ENCODE assay signal across 8 cellular contexts in the genomic region with DNA sequence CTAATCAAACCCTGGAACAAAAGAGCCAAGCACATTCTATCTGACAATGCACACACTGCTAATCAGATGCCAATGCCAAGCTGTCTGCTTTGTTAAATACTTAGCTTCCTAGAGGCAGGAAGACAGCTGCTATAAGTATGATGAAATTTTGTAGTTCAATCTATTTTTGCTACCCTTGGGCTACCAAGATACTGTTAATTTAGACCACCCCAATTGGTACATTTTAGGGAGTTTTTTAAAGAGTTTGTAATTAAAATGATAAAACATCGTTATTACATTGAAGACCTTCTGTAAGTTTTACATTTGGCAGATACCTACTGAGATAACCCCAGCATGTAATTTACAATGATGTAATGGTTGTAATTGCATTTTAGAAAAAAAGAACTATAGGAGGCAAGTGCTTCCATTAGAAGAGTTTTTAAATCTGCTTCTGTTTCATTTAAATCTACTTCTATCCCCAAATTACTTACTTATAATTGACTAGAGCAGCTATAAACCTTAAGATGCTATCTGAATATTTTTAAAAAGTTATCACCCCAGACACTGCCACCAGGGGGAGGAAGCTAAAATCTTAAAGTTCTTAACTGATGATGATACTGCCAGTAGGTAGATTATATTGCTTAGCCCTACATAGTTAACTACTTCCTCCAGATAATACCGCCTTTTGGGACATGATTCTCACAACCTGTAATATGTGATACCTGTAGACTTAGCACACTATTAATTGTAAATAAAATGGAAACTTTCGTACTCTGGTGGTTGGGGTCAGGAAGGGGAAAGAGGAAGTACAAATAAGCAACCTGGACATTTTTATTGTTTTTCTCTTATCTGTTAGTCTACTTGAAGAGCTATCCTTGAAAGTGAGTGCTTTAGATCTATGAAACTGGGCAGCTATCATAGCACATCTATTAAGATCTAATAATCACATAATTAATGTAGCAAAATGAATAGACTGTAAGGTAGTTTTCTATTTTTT.
DNase-seq lines count a peak whose midpoint lies in the region; ATAC-seq, FAIRE-seq and TF ChIP-seq lines count a peak whose summit lies in the region.

No MANE protein-coding gene starts in this region.

- H3K9me3 Mint-ChIP-seq in CD8-positive, alpha-beta memory T cell = no peaks in the 10 kb centered on the region

- no peak for ATAC-seq in HG02885 (IDR thresholded peaks at IDR 0.05; ENCODE audit: poor library complexity, unreplicated experiment)

- POLR2A ChIA-PET in CD8-positive, alpha-beta memory T cell (lab: Charles Lee) = no interaction called here

- CTCF ChIA-PET in CD8-positive, alpha-beta memory T cell (lab: Charles Lee) = interaction anchor here (0.7 to 1.4 kb wide), 2 partner anchors 602 kb away, joined by 3 read pairs; no protein-coding TSS in a partner anchor

- H3K4me1 ChIP-seq in CD8-positive, alpha-beta memory T cell (ENCODE audit: insufficient read depth, low read length) = no peaks in the 10 kb centered on the region
- H3K4me1 ChIP-seq in ectodermal cell (ENCODE audit: control insufficient read depth, insufficient read depth, low read length) (peaks cover 20% of the 10 kb centered on the region), osteoblast (ENCODE audit: insufficient read depth, low read length) (no peaks in the 10 kb centered on the region)

- H3K36me3 ChIP-seq in CD8-positive, alpha-beta memory T cell (ENCODE audit: insufficient read depth, low read length) = no peaks in the 10 kb centered on the region
- H3K36me3 ChIP-seq in ectodermal cell (ENCODE audit: control insufficient read depth, insufficient read depth, low read length) = no peaks in the 10 kb centered on the region
- H3K36me3 ChIP-seq in osteoblast (ENCODE audit: insufficient read depth, low read length) = no peaks in the 10 kb centered on the region

- H3K9me3 ChIP-seq in CD8-positive, alpha-beta memory T cell (ENCODE audit: low read length) = no peaks in the 10 kb centered on the region
- no peaks in the 10 kb centered on the region for H3K9me3 ChIP-seq in ectodermal cell (ENCODE audit: control insufficient read depth, low read length)
- no peaks in the 10 kb centered on the region for H3K9me3 ChIP-seq in osteoblast (ENCODE audit: low read depth, low read length)

- H3K4me3 ChIP-seq in CD8-positive, alpha-beta memory T cell (ENCODE audit: low read length) = no peak overlapping the region
- H3K4me3 ChIP-seq in ectodermal cell (ENCODE audit: insufficient read depth, low read depth, low read length) (no peak overlapping the region), osteoblast (ENCODE audit: insufficient read depth, low read length) (no peak overlapping the region)

- peaks cover 5 to 10% (median 9%) of the 10 kb centered on the region in 3 donors for H3K36me3 Mint-ChIP-seq in CD8-positive, alpha-beta memory T cell

- no peak overlapping the region for H3K27ac ChIP-seq in CD8-positive, alpha-beta memory T cell (ENCODE audit: low read depth, low read length)
- H3K27ac ChIP-seq in ectodermal cell (ENCODE audit: insufficient read depth, low read depth, low read length, poor library complexity, severe bottlenecking) (peak overlapping the region; percentile 94), osteoblast (ENCODE audit: low read depth, low read length) (no peak overlapping the region)

- H3K27me3 ChIP-seq in CD8-positive, alpha-beta memory T cell (ENCODE audit: insufficient read depth, low read length, poor library complexity, severe bottlenecking) = no peaks in the 10 kb centered on the region
- H3K27me3 ChIP-seq in ectodermal cell (ENCODE audit: control insufficient read depth, insufficient read depth, low read length, poor library complexity, severe bottlenecking) (no peaks in the 10 kb centered on the region), osteoblast (ENCODE audit: insufficient read depth, low read length) (no peaks in the 10 kb centered on the region)

- H3K27me3 Mint-ChIP-seq in CD8-positive, alpha-beta memory T cell = no peaks in the 10 kb centered on the region

- H2AFZ ChIP-seq in osteoblast (ENCODE audit: low read length) = no peak overlapping the region

- H3K4me3 Mint-ChIP-seq in CD8-positive, alpha-beta memory T cell = no peak overlapping the region

- H3K79me2 ChIP-seq in osteoblast (ENCODE audit: insufficient read depth, low read length) = no peaks in the 10 kb centered on the region

- H3K4me1 Mint-ChIP-seq in CD8-positive, alpha-beta memory T cell = peaks cover 0 to 6% (median 4%) of the 10 kb centered on the region in 3 donors

- WGBS in ectodermal cell, 2 experiments = 93 to 100% methylated on average over 1 to 3 of the region's 3 CpGs

- FAIRE-seq in RCC 7860 (lab: Jason Lieb, UNC) = no peak

- DNase-seq in CD8-positive, alpha-beta memory T cell = peak in 3 of 5 donors; percentile 11 to 16 (median 13)
- DNase-seq in HT-29 (ENCODE audit: low spot score) (peak; percentile 60), SHP77 (lab: John Stamatoyannopoulos, UW) (peak; percentile 0 to 3), osteoblast (ENCODE audit: insufficient read length, low spot score, missing footprints) (peak; percentile 71), DMS79 (lab: John Stamatoyannopoulos, UW) (no peak), RCC 7860 (ENCODE audit: low spot score) (no peak)

- no peaks in the 10 kb centered on the region for H4K20me1 ChIP-seq in osteoblast (ENCODE audit: insufficient read depth, low read length)

- no peak overlapping the region for H3K4me2 ChIP-seq in osteoblast (ENCODE audit: insufficient read depth, low read length)

- TF ChIP-seq CTCF in osteoblast (IDR thresholded peaks at IDR 0.05; ENCODE audit: extremely low read depth, low read depth, low read length) = peak; percentile 54

- no peak overlapping the region for H3K27ac Mint-ChIP-seq in CD8-positive, alpha-beta memory T cell

Comparison
In these comparisons a context has a peak if more than half of its experiments do, and no peak if none do; other contexts are left out.
1. DNase-seq: peak in CD8-positive, alpha-beta memory T cell (3 of 5), HT-29 (single experiment), SHP77 (2 of 2) and osteoblast (single experiment); none in DMS79 (single experiment) and RCC 7860 (single experiment).